In genomic region chr17:54882371-54882770, GRCh38 we compare ENCODE assay signal across 25 cellular contexts. TPM values are rescaled to one million over a fixed set of nuclear protein-coding genes. Genes with fewer than 3 reads are reported as not detected.
"Had no signal": no experiment of that assay in that cellular context is flagged by ENCODE, and none has a peak within 500 bp of the region (broad histone marks: within the 10 kb centered on the region; RNA-seq: fewer than 3 reads in every experiment).

No MANE protein-coding gene starts in this region.

- DNase-seq: activated CD4-positive, alpha-beta memory T cell treated with anti-CD3 and anti-CD28 coated beads, Interleukin-2, amount 10 ng/mL, durations not matched to agents 7 days and 5 days; activated CD4-positive, alpha-beta T cell treated with anti-CD3 and anti-CD28 coated beads for 48 hours; activated CD8-positive, alpha-beta memory T cell treated with anti-CD3 and anti-CD28 coated beads, Interleukin-2, amount 50 U/mL, for 48 hours; activated gamma-delta T cell; activated naive CD4-positive, alpha-beta T cell treated with anti-CD3 and anti-CD28 coated beads, Interleukin-2, amount 10 ng/mL, durations not matched to agents 7 days and 5 days; activated naive CD8-positive, alpha-beta T cell treated with anti-CD3 and anti-CD28 coated beads, Interleukin-2, amount 10 ng/mL, durations not matched to agents 7 days and 5 days; activated T-cell treated with anti-CD3 and anti-CD28 coated beads, Interleukin-2, amount 50 U/mL, for 24 hours; amygdala; dermis blood vessel endothelial cell; effector CD4-positive, alpha-beta T cell; foreskin fibroblast; heart left ventricle; hypothalamus; lower lobe of right lung; mesendoderm; natural killer cell; occipital lobe; psoas muscle; spleen; stimulated activated naive CD4-positive, alpha-beta T cell; tibial artery; upper lobe of right lung had no signal

- H3K4me3 ChIP-seq: heart left ventricle, lower lobe of right lung, neural progenitor cell, psoas muscle, spleen, suprapubic skin, tibial artery, upper lobe of right lung had no signal

- H3K36me3 ChIP-seq: heart left ventricle, lower lobe of right lung, neural progenitor cell, spleen, suprapubic skin, tibial artery, upper lobe of right lung had no signal

- H3K9me3 ChIP-seq: heart left ventricle, lower lobe of right lung, psoas muscle, spleen, suprapubic skin, tibial artery, upper lobe of right lung had no signal

- H3K27me3 ChIP-seq: neural progenitor cell, spleen, suprapubic skin, tibial artery, upper lobe of right lung had no signal

- H3K4me1 ChIP-seq: heart left ventricle, lower lobe of right lung, neural progenitor cell, parathyroid adenoma, psoas muscle, spleen, suprapubic skin, tibial artery, upper lobe of right lung had no signal

- ATAC-seq: heart left ventricle, lower lobe of right lung, natural killer cell, psoas muscle, upper lobe of right lung had no signal

- H3K27ac ChIP-seq: heart left ventricle, lower lobe of right lung, neural progenitor cell, parathyroid adenoma, psoas muscle, spleen, suprapubic skin, tibial artery, upper lobe of right lung had no signal

RNA-seq across cellular contexts. Expression of gene TOM1L1, which starts 18.3 kb away (rescaled TPM):
- total RNA-seq: activated naive CD8-positive, alpha-beta T cell treated with anti-CD3 and anti-CD28 coated beads, Interleukin-2, amount 10 ng/mL, durations not matched to agents 7 days and 5 days; natural killer cell had no signal
